25 cellular contexts compared by ENCODE assay signal in genomic region chr4:151361126-151361525, GRCh38. TPM values are rescaled to one million over a fixed set of nuclear protein-coding genes. Genes with fewer than 3 reads are reported as not detected.
"Had no signal": no experiment of that assay in that cellular context is flagged by ENCODE, and none has a peak within 500 bp of the region (broad histone marks: within the 10 kb centered on the region; RNA-seq: fewer than 3 reads in every experiment).

No MANE protein-coding gene starts in this region.

- H3K27ac ChIP-seq: coronary artery, esophagus muscularis mucosa, foreskin keratinocyte, gastroesophageal sphincter, heart left ventricle, hepatocyte, left ventricle myocardium inferior, lower lobe of right lung, parathyroid adenoma, sigmoid colon, testis, tibial artery had no signal

- H3K9ac ChIP-seq: parathyroid adenoma had no signal

- DNase-seq: dermis blood vessel endothelial cell; effector memory CD4-positive, alpha-beta T cell; foreskin keratinocyte; heart left ventricle; left cardiac atrium; left ventricle myocardium inferior; lower lobe of right lung; mucosa of descending colon; naive B cell; sigmoid colon; stimulated activated CD4-positive, alpha-beta T cell treated with anti-CD3 and anti-CD28 coated beads, Interleukin-4, amount 100 ng/mL, for 4 hours; stimulated activated naive CD8-positive, alpha-beta T cell treated with anti-CD3 and anti-CD28 coated beads, Interleukin-15, Interleukin-2, amounts not matched to agents 100 U/mL and 50 U/mL, for 24 hours; substantia nigra; testis; tibial artery had no signal

- H2AFZ ChIP-seq: hepatocyte, parathyroid adenoma had no signal

- ATAC-seq: foreskin keratinocyte; gastroesophageal sphincter; heart left ventricle; left cardiac atrium; lower lobe of right lung; mucosa of descending colon; natural killer cell treated with Interleukin-12 subunit alpha and Interleukin-12 subunit beta and Interleukin-15 and Interleukin-18, amount 100 ng/mL, for 72 hours; stimulated activated memory B cell treated with anti-CD40 and anti-IgM and Interleukin-4, amounts not matched to agents 10 μg/mL and 1 μg/mL and 100 μg/mL, for 72 hours; stimulated activated naive CD8-positive, alpha-beta T cell treated with anti-CD3 and anti-CD28 coated beads, Interleukin-15, Interleukin-2, amounts not matched to agents 100 U/mL and 50 U/mL, for 24 hours had no signal

- H3K79me2 ChIP-seq: hepatocyte, parathyroid adenoma had no signal

- H3K4me3 ChIP-seq: coronary artery, esophagus muscularis mucosa, gastroesophageal sphincter, heart left ventricle, hepatocyte, left ventricle myocardium inferior, lower lobe of right lung, mucosa of descending colon, sigmoid colon, tibial artery had no signal

- H3K27me3 ChIP-seq: esophagus muscularis mucosa, foreskin keratinocyte, gastroesophageal sphincter, heart left ventricle, hepatocyte, sigmoid colon, testis, tibial artery had no signal

- H3K9me3 ChIP-seq: esophagus muscularis mucosa, gastroesophageal sphincter, heart left ventricle, left ventricle myocardium inferior, lower lobe of right lung, mucosa of descending colon, sigmoid colon, testis, tibial artery had no signal

- FAIRE-seq: endothelial cell of umbilical vein, islet of Langerhans had no signal

- H3K4me2 ChIP-seq: hepatocyte had no signal

- H3K36me3 ChIP-seq: esophagus muscularis mucosa, gastroesophageal sphincter, heart left ventricle, left ventricle myocardium inferior, lower lobe of right lung, sigmoid colon, tibial artery had no signal

- H3K4me1 ChIP-seq: left ventricle myocardium inferior, lower lobe of right lung, parathyroid adenoma, sigmoid colon, testis, tibial artery had no signal

RNA-seq across cellular contexts. Expression of gene SH3D19, which starts 35.7 kb away (rescaled TPM):
- total RNA-seq: natural killer cell treated with Interleukin-12 subunit alpha and Interleukin-12 subunit beta and Interleukin-15 and Interleukin-18, amount 100 ng/mL, for 72 hours had no signal

RNA-seq across cellular contexts. Expression of gene FHIP1A, which starts 47.9 kb away (rescaled TPM):
- total RNA-seq: neural crest cell had no signal
